13 cellular contexts compared by ENCODE assay signal in the genomic region with DNA sequence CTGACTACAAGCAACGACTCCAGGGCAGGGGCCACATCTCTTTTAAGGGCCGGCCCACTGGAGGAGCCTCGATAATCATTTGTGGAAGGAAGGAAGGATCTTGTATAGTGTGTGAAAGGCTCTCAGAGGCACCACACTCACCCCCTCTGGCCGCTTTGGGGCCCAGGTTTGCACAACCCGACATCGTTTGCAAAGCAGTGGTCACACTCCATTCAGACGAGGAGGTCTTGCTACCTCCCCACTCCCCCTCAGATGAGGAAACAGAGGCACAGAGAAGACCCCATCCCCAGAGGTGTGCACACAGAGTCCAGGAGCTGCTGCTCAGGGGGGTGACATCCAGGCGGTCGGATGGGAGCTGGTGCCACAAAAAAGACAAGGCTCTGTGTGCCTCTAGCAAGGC.
"Had no signal": no experiment of that assay in that cellular context is flagged by ENCODE, and none has a peak within 500 bp of the region (broad histone marks: within the 10 kb centered on the region; RNA-seq: fewer than 3 reads in every experiment).

No MANE protein-coding gene starts in this region.

- H3K27me3 ChIP-seq: ascending aorta, ovary, thyroid gland, uterus had no signal

- H3K4me3 ChIP-seq: ascending aorta, left lung, ovary, thyroid gland, uterus had no signal

- H3K27ac Mint-ChIP-seq: activated naive CD4-positive, alpha-beta T cell treated with anti-CD3 and anti-CD28 coated beads, Interleukin-2, amount 10 ng/mL, durations not matched to agents 7 days and 5 days; activated T-cell treated with anti-CD3 and anti-CD28 coated beads, Interleukin-2, amount 50 U/mL, for 24 hours; nephron progenitor cell; T-helper 2 cell treated with Interferon-gamma antibody and Interleukin-4, amounts not matched to agents 5 μg/mL and 100 μg/mL, for 36 hours had no signal

- H3K36me3 Mint-ChIP-seq: activated naive CD4-positive, alpha-beta T cell treated with anti-CD3 and anti-CD28 coated beads, Interleukin-2, amount 10 ng/mL, durations not matched to agents 7 days and 5 days had no signal

- H3K27ac ChIP-seq: ascending aorta, left lung, ovary, thyroid gland, uterus had no signal

- DNase-seq: activated CD4-positive, alpha-beta T cell treated with anti-CD3 and anti-CD28 coated beads, Interleukin-2, amount 50 U/mL, for 4 hours; activated naive CD4-positive, alpha-beta T cell treated with anti-CD3 and anti-CD28 coated beads, Interleukin-2, amount 10 ng/mL, durations not matched to agents 7 days and 5 days; activated T-cell treated with anti-CD3 and anti-CD28 coated beads, Interleukin-2, amount 50 U/mL, for 24 hours; nephron progenitor cell; ovary; thyroid gland; uterus had no signal

- H3K4me3 Mint-ChIP-seq: activated naive CD4-positive, alpha-beta T cell treated with anti-CD3 and anti-CD28 coated beads, Interleukin-2, amount 10 ng/mL, durations not matched to agents 7 days and 5 days; activated T-cell treated with anti-CD3 and anti-CD28 coated beads, Interleukin-2, amount 50 U/mL, for 24 hours; nephron progenitor cell; T-helper 2 cell treated with Interferon-gamma antibody and Interleukin-4, amounts not matched to agents 5 μg/mL and 100 μg/mL, for 36 hours had no signal

- H3K27me3 Mint-ChIP-seq: activated T-cell treated with anti-CD3 and anti-CD28 coated beads, Interleukin-2, amount 50 U/mL, for 24 hours had no signal

- H3K36me3 ChIP-seq: ascending aorta, left lung, ovary, thyroid gland, uterus had no signal

- H3K9me3 ChIP-seq: ascending aorta, left lung, ovary, thyroid gland, uterus had no signal

- H3K4me1 ChIP-seq: ascending aorta, thyroid gland, uterus had no signal

- FAIRE-seq: colon had no signal

- ATAC-seq: esophagus mucosa, left lung, sciatic nerve had no signal

- H3K9me3 Mint-ChIP-seq: activated naive CD4-positive, alpha-beta T cell treated with anti-CD3 and anti-CD28 coated beads, Interleukin-2, amount 10 ng/mL, durations not matched to agents 7 days and 5 days; activated T-cell treated with anti-CD3 and anti-CD28 coated beads, Interleukin-2, amount 50 U/mL, for 24 hours; nephron progenitor cell; T-helper 2 cell treated with Interferon-gamma antibody and Interleukin-4, amounts not matched to agents 5 μg/mL and 100 μg/mL, for 36 hours had no signal
